Comparison of ENCODE assay signal across 1 cellular context in the genomic region with DNA sequence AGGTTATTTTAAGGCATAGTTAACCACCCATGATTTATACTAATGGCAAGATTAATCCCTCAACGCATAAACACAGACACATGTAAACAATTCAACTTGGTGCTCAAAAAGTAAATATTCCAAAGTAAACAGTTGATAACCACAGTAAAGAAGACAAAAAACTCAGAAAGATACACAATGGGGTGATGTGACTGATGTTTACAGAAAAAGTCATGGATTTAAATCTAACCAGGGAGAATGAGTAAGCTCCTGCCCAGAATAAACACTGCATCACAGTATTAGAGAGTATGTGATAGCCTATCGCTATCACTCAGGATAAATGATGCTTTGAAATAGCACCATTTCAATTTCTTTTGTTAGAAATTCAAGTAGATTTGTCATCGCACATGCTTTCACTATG.
TF ChIP-seq lines count a peak whose summit lies in the region.

No MANE protein-coding gene starts in this region.

TF ChIP-seq in IMR-90, 13 proteins besides CTCF, POLR2A, EP300 and RAD21:
- TF ChIP-seq SMC3 (IDR thresholded peaks at IDR 0.05; ENCODE audit: low read depth, low read length) (no peak), BHLHE40 (IDR thresholded peaks at IDR 0.05; ENCODE audit: low read depth, low read length) (peak; percentile 58), RCOR1 (IDR thresholded peaks at IDR 0.05; ENCODE audit: insufficient replicate concordance, low read length) (peak; percentile 16), FOS (IDR thresholded peaks at IDR 0.05; ENCODE audit: low read depth, low read length) (peak; percentile 79)
- TF ChIP-seq, protein P1, sequence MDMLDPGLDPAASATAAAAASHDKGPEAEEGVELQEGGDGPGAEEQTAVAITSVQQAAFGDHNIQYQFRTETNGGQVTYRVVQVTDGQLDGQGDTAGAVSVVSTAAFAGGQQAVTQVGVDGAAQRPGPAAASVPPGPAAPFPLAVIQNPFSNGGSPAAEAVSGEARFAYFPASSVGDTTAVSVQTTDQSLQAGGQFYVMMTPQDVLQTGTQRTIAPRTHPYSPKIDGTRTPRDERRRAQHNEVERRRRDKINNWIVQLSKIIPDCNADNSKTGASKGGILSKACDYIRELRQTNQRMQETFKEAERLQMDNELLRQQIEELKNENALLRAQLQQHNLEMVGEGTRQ (IDR thresholded peaks at IDR 0.05; ENCODE audit: low read depth, low read length) = no peak
